ENCODE assay signal across 25 cellular contexts in the genomic region with DNA sequence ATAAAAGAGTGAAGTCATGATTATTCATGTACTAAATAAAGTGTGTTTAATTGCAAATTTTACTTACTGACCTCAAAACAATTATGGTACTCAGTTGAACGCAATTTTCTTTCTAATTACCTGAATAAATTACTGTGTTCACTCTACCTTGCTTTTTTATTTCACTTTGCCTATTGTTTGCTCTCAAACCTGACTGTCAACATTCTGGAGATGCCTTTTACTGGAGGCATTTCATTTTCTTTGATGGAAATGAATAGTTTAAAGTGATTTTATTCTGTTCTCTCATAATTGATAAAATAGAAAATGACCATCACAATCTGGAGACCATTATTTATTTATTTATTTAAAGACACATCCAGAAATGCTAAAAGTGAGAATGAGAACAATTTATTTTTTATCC.
"Had no signal": no experiment of that assay in that cellular context is flagged by ENCODE, and none has a peak within 500 bp of the region (broad histone marks: within the 10 kb centered on the region; RNA-seq: fewer than 3 reads in every experiment).

No MANE protein-coding gene starts in this region.

- DNase-seq: activated B cell treated with CpG ODN at 0.5 μM for 24 hours; activated CD4-positive, alpha-beta memory T cell treated with anti-CD3 and anti-CD28 coated beads for 36 hours; activated CD4-positive, alpha-beta T cell treated with anti-CD3 and anti-CD28 coated beads for 1 hour; activated CD4-positive, alpha-beta T cell treated with anti-CD3 and anti-CD28 coated beads, Interleukin-2, amount 10 ng/mL, durations not matched to agents 7 days and 5 days; activated CD8-positive, alpha-beta memory T cell treated with anti-CD3 and anti-CD28 coated beads for 24 hours; activated effector memory CD4-positive, alpha-beta T cell treated with anti-CD3 and anti-CD28 coated beads, Interleukin-2, amount 50 U/mL, for 16 hours; activated naive CD4-positive, alpha-beta T cell treated with Interleukin-2 at 50 U/mL for 16 hours; activated naive CD8-positive, alpha-beta T cell treated with anti-CD3 and anti-CD28 coated beads, Interleukin-2, amount 50 U/mL, for 24 hours; activated T-cell treated with anti-CD3 and anti-CD28 coated beads, Interleukin-2, amount 50 U/mL, for 4 hours; amniotic stem cell; cortex of kidney; KG1; MM.1S; NCI-H1694; NCI-H2029; NCI-H2171; NCI-H2227 treated with DMSO at 0.1 percent for 48 hours; NCI-H446 treated with DMSO at 0.1 percent for 48 hours; NCI-H526; SHP77 treated with DMSO at 0.1 percent for 48 hours; T-helper 17 cell; T-helper 9 cell had no signal

- H3K9me3 Mint-ChIP-seq: brain had no signal

- H3K27ac Mint-ChIP-seq: activated B cell treated with CpG ODN at 0.5 μM for 24 hours; activated CD4-positive, alpha-beta memory T cell treated with anti-CD3 and anti-CD28 coated beads for 36 hours; activated CD4-positive, alpha-beta T cell treated with anti-CD3 and anti-CD28 coated beads, Interleukin-2, amount 10 ng/mL, durations not matched to agents 7 days and 5 days; activated naive CD4-positive, alpha-beta T cell treated with anti-CD3 and anti-CD28 coated beads, Interleukin-2, amount 50 U/mL, for 72 hours; activated naive CD8-positive, alpha-beta T cell treated with anti-CD3 and anti-CD28 coated beads, Interleukin-2, amount 50 U/mL, for 24 hours; brain; T-helper 17 cell had no signal

- H3K4me3 Mint-ChIP-seq: activated B cell treated with CpG ODN at 0.5 μM for 24 hours; activated CD4-positive, alpha-beta memory T cell treated with anti-CD3 and anti-CD28 coated beads for 36 hours; activated CD4-positive, alpha-beta T cell treated with anti-CD3 and anti-CD28 coated beads, Interleukin-2, amount 10 ng/mL, durations not matched to agents 7 days and 5 days; activated naive CD8-positive, alpha-beta T cell treated with anti-CD3 and anti-CD28 coated beads, Interleukin-2, amount 50 U/mL, for 24 hours; activated T-cell treated with anti-CD3 and anti-CD28 coated beads, Interleukin-2, amount 50 U/mL, for 4 hours; brain; central memory CD8-positive, alpha-beta T cell; T-helper 17 cell had no signal

- H3K36me3 Mint-ChIP-seq: activated CD4-positive, alpha-beta memory T cell treated with anti-CD3 and anti-CD28 coated beads for 36 hours; activated naive CD4-positive, alpha-beta T cell treated with anti-CD3 and anti-CD28 coated beads, Interleukin-2, amount 50 U/mL, for 72 hours; brain had no signal

- H3K4me1 Mint-ChIP-seq: activated B cell treated with CpG ODN at 0.5 μM for 24 hours; activated CD4-positive, alpha-beta T cell treated with anti-CD3 and anti-CD28 coated beads, Interleukin-2, amount 10 ng/mL, durations not matched to agents 7 days and 5 days; activated naive CD8-positive, alpha-beta T cell treated with anti-CD3 and anti-CD28 coated beads, Interleukin-2, amount 50 U/mL, for 24 hours; central memory CD8-positive, alpha-beta T cell; T-helper 17 cell had no signal

- ATAC-seq: activated naive CD4-positive, alpha-beta T cell treated with anti-CD3 and anti-CD28 coated beads, Interleukin-2, amount 50 U/mL, for 72 hours; activated naive CD8-positive, alpha-beta T cell treated with anti-CD3 and anti-CD28 coated beads, Interleukin-2, amount 50 U/mL, for 24 hours; activated T-cell treated with anti-CD3 and anti-CD28 coated beads, Interleukin-2, amount 50 U/mL, for 4 hours; T-helper 17 cell had no signal

- H3K27me3 Mint-ChIP-seq: activated B cell treated with CpG ODN at 0.5 μM for 24 hours; activated CD4-positive, alpha-beta memory T cell treated with anti-CD3 and anti-CD28 coated beads for 36 hours; activated CD4-positive, alpha-beta T cell treated with anti-CD3 and anti-CD28 coated beads, Interleukin-2, amount 10 ng/mL, durations not matched to agents 7 days and 5 days; activated naive CD8-positive, alpha-beta T cell treated with anti-CD3 and anti-CD28 coated beads, Interleukin-2, amount 50 U/mL, for 24 hours; brain; central memory CD8-positive, alpha-beta T cell; T-helper 17 cell had no signal
